In genomic region chr20:667351-668034, GRCh38 we compare ENCODE assay signal across 9 cellular contexts. TPM values are rescaled to one million over a fixed set of nuclear protein-coding genes. Genes with fewer than 3 reads are reported as not detected.
DNase-seq lines count a peak whose midpoint lies in the region; ATAC-seq, FAIRE-seq and TF ChIP-seq lines count a peak whose summit lies in the region.
"Had no signal": no experiment of that assay in that cellular context is flagged by ENCODE, and none has a peak within 500 bp of the region (broad histone marks: within the 10 kb centered on the region; RNA-seq: fewer than 3 reads in every experiment).

No MANE protein-coding gene starts in this region.

- no peak overlapping the region for H4K5ac ChIP-seq in H1 (ENCODE audit: insufficient read length, low read depth, low read length)

- H3K23ac ChIP-seq in H1 (ENCODE audit: insufficient read length) = no peak overlapping the region

- peak; percentile 70 for ATAC-seq in activated CD8-positive, alpha-beta T cell treated with anti-CD3 and anti-CD28 coated beads, Interleukin-2, amount 10 ng/mL, durations not matched to agents 7 days and 5 days

- no peak overlapping the region for H4K8ac ChIP-seq in H1 (ENCODE audit: extremely low read depth, insufficient read depth, low read length)

- H3K4ac ChIP-seq in H1 (replicated peaks; ENCODE audit: insufficient read length, low read depth, low read length) = no peak overlapping the region

- no peaks in the 10 kb centered on the region for H4K20me1 ChIP-seq in H1 (replicated peaks in 1 of 2; ENCODE audit: control insufficient read depth in 1 of 2, insufficient read depth in 2 of 2, low read length in 2 of 2)

- no peak overlapping the region for H3K27ac ChIP-seq in H1 (ENCODE audit: low read depth, low read length)
- no peak overlapping the region for H3K27ac ChIP-seq in tibial nerve

- H3K4me3 ChIP-seq in H1 (ENCODE audit: extremely low read depth in 1 of 4, insufficient read depth in 2 of 4, low read depth in 3 of 4, low read length in 4 of 4) (no peak overlapping the region), tibial nerve (no peak overlapping the region)

- peak; percentile 64 to 79 for TF ChIP-seq RAD21 in H1 (IDR thresholded peaks at IDR 0.05 in 1 of 2, conservative IDR thresholded peaks at IDR 0.05 in 1 of 2; ENCODE audit: low read depth in 2 of 2, low read length in 2 of 2)

- CTCF ChIA-PET in activated CD8-positive, alpha-beta T cell treated with anti-CD3 and anti-CD28 coated beads, Interleukin-2, amount 10 ng/mL, durations not matched to agents 7 days and 5 days (lab: Charles Lee) = interaction anchor here (0.7 to 2.8 kb wide), 17 partner anchors 8 to 316 kb away, joined by 3 to 14 read pairs (median 3); partner anchors contain the start of gene SCRT2
- CTCF ChIA-PET in H1 (lab: Charles Lee; ENCODE audit: partially characterized antibody) = interaction anchor here (0.6 to 11.1 kb wide), 51 partner anchors 9 to 352 kb away, joined by 3 to 157 read pairs (median 6); partner anchors contain the start of genes SCRT2, SLC52A3 and SRXN1

- no peak overlapping the region for H3K4me3 Mint-ChIP-seq in activated CD8-positive, alpha-beta T cell treated with anti-CD3 and anti-CD28 coated beads, Interleukin-2, amount 10 ng/mL, durations not matched to agents 7 days and 5 days
- H3K4me3 Mint-ChIP-seq in nephron progenitor cell = no peak overlapping the region

- POLR2A ChIA-PET in activated CD8-positive, alpha-beta T cell treated with anti-CD3 and anti-CD28 coated beads, Interleukin-2, amount 10 ng/mL, durations not matched to agents 7 days and 5 days (lab: Charles Lee) = no interaction called here
- POLR2A ChIA-PET in H1 (lab: Charles Lee; ENCODE audit: partially characterized antibody) = interaction anchor here (0.6 to 2.6 kb wide), 8 partner anchors 8 to 220 kb away, joined by 3 to 9 read pairs (median 4); partner anchors contain the start of genes CSNK2A1, SCRT2 and TBC1D20

- H2BK5ac ChIP-seq in H1 (ENCODE audit: low read depth, low read length) = no peak overlapping the region

- no peak overlapping the region for H3K4me2 ChIP-seq in H1 (ENCODE audit: insufficient read depth in 1 of 2, low read depth in 2 of 2, low read length in 2 of 2)

- TF ChIP-seq CTCF in H1 (IDR thresholded peaks at IDR 0.05; ENCODE audit: control extremely low read depth in 1 of 3, insufficient read depth in 1 of 3, low read depth in 1 of 3, low read length in 3 of 3) (peak; percentile 87 to 96 (median 92)), nephron progenitor cell (IDR thresholded peaks at IDR 0.05) (peak; percentile 87), tibial nerve (IDR thresholded peaks at IDR 0.05) (peak; percentile 47 to 63 (median 51))

- peak; percentile 45 for FAIRE-seq in H1 (lab: Jason Lieb, UNC)

- H3K9me3 ChIP-seq in H1 (ENCODE audit: insufficient read depth in 2 of 2, low read depth in 1 of 2, low read length in 1 of 2) = peaks cover 4 to 5% of the 10 kb centered on the region in 2 experiments
- H3K9me3 ChIP-seq in tibial nerve = no peaks in the 10 kb centered on the region

- 0 out of 2 replicates have a peak overlapping the region, but pooled peaks have one; percentile 30 for H2BK12ac ChIP-seq in H1 (ENCODE audit: low read depth, low read length)

- H3K9ac ChIP-seq in H1 (replicated peaks in 1 of 4; ENCODE audit: extremely low read depth in 1 of 4, low read depth in 3 of 4, low read length in 3 of 4) = no peak overlapping the region

- no peak overlapping the region for H3K18ac ChIP-seq in H1 (ENCODE audit: extremely low read depth, low read length)

- H2BK20ac ChIP-seq in H1 (ENCODE audit: low read length) = no peak overlapping the region; the same call in 1 of the 2 replicates

- H3K27me3 ChIP-seq in H1 (replicated peaks in 1 of 4; ENCODE audit: control insufficient read depth in 3 of 4, extremely low read depth in 1 of 4, insufficient read depth in 3 of 4, low read length in 3 of 4) (peaks cover 8 to 26% (median 22%) of the 10 kb centered on the region in 4 experiments), tibial nerve (peaks cover 0 to 93% of the 10 kb centered on the region in 2 donors)

- H2BK15ac ChIP-seq in H1 (ENCODE audit: low read length) = 0 out of 2 replicates have a peak overlapping the region, but pooled peaks have one; percentile 21

- no peak overlapping the region for H2AFZ ChIP-seq in H1 (ENCODE audit: low read length)

- H3K14ac ChIP-seq in H1 (ENCODE audit: insufficient read length) = no peak overlapping the region

- DNase-seq in GM03348 (ENCODE audit: low spot score) (peak; percentile 70), M059J (ENCODE audit: low read depth) (peak; percentile 42), H1 (ENCODE audit: low read depth in 1 of 2, low spot score in 2 of 2) (peak in 1 of 2 experiments; percentile 93), nephron progenitor cell (peak; percentile 80), tibial nerve (ENCODE audit: low spot score in 2 of 2) (peak; percentile 35 to 56), NCI-H187 treated with DMSO at 0.1 percent for 48 hours (lab: John Stamatoyannopoulos, UW) (no peak), NCI-H128 (lab: John Stamatoyannopoulos, UW; ENCODE audit: unreplicated experiment) (no peak)
- peak; percentile 75 for DNase-seq in activated CD8-positive, alpha-beta T cell treated with anti-CD3 and anti-CD28 coated beads, Interleukin-2, amount 10 ng/mL, durations not matched to agents 7 days and 5 days

- no peak for TF ChIP-seq EP300 in H1 (IDR thresholded peaks at IDR 0.05; ENCODE audit: borderline replicate concordance in 1 of 2, low read depth in 2 of 2, low read length in 2 of 2)
- TF ChIP-seq EP300 in tibial nerve (IDR thresholded peaks at IDR 0.05) = no peak

- 41% methylated on average over 9 of the region's 9 CpGs; no CpG with 5 or more reads in 1 of the 2 experiments for WGBS in H1 (ENCODE audit: extremely low coverage in 1 of 2, insufficient coverage in 1 of 2, insufficient read length in 1 of 2, insufficient replicate concordance in 2 of 2, low coverage in 1 of 2, low lambda C conversion rate in 2 of 2, missing lambda C conversion rate in 1 of 2), 2 experiments
- WGBS in tibial nerve, 2 donors = 29 to 37% methylated on average over 9 of the region's 9 CpGs

- H3K79me2 ChIP-seq in H1 (ENCODE audit: control insufficient read depth in 1 of 2, insufficient read depth in 2 of 2, low read length in 2 of 2) = no peaks in the 10 kb centered on the region

- H3K23me2 ChIP-seq in H1 (ENCODE audit: low read depth, low read length) = peaks cover 2% of the 10 kb centered on the region

- H3K56ac ChIP-seq in H1 (replicated peaks; ENCODE audit: insufficient read length, low read depth, low read length) = no peak overlapping the region

- H3K79me1 ChIP-seq in H1 (ENCODE audit: low read depth, low read length) = no peaks in the 10 kb centered on the region

- peaks cover 50% of the 10 kb centered on the region for H3K27me3 Mint-ChIP-seq in activated CD8-positive, alpha-beta T cell treated with anti-CD3 and anti-CD28 coated beads, Interleukin-2, amount 10 ng/mL, durations not matched to agents 7 days and 5 days (ENCODE audit: low read depth)
- peaks cover 49% of the 10 kb centered on the region for H3K27me3 Mint-ChIP-seq in nephron progenitor cell (ENCODE audit: low read depth, poor library complexity)

- H2BK120ac ChIP-seq in H1 (replicated peaks; ENCODE audit: low read depth, low read length) = no peak overlapping the region

- H2AK5ac ChIP-seq in H1 (ENCODE audit: low read depth, low read length) = no peak overlapping the region

- H3K36me3 Mint-ChIP-seq in activated CD8-positive, alpha-beta T cell treated with anti-CD3 and anti-CD28 coated beads, Interleukin-2, amount 10 ng/mL, durations not matched to agents 7 days and 5 days (ENCODE audit: low read depth) = peaks cover 1% of the 10 kb centered on the region
- H3K36me3 Mint-ChIP-seq in nephron progenitor cell (ENCODE audit: low read depth) = no peaks in the 10 kb centered on the region

- TF ChIP-seq POLR2A in H1 (IDR thresholded peaks at IDR 0.05; ENCODE audit: control extremely low read depth in 1 of 2, low read depth in 2 of 2, low read length in 2 of 2) (no peak), tibial nerve (IDR thresholded peaks at IDR 0.05) (no peak)

- H3K4me1 ChIP-seq in H1 (replicated peaks in 1 of 4; ENCODE audit: control insufficient read depth in 3 of 4, insufficient read depth in 4 of 4, low read length in 3 of 4) = peaks cover 2 to 21% (median 13%) of the 10 kb centered on the region in 4 experiments
- peaks cover 0 to 6% (median 0%) of the 10 kb centered on the region in 4 donors for H3K4me1 ChIP-seq in tibial nerve

- H3K27ac Mint-ChIP-seq in activated CD8-positive, alpha-beta T cell treated with anti-CD3 and anti-CD28 coated beads, Interleukin-2, amount 10 ng/mL, durations not matched to agents 7 days and 5 days = no peak overlapping the region
- no peak overlapping the region for H3K27ac Mint-ChIP-seq in nephron progenitor cell

- H4K91ac ChIP-seq in H1 (replicated peaks; ENCODE audit: insufficient read length, low read length) = no peak overlapping the region

- no peaks in the 10 kb centered on the region for H3K9me3 Mint-ChIP-seq in activated CD8-positive, alpha-beta T cell treated with anti-CD3 and anti-CD28 coated beads, Interleukin-2, amount 10 ng/mL, durations not matched to agents 7 days and 5 days (ENCODE audit: insufficient read depth)
- H3K9me3 Mint-ChIP-seq in nephron progenitor cell = no peaks in the 10 kb centered on the region

- H3K36me3 ChIP-seq in H1 (ENCODE audit: control insufficient read depth in 2 of 4, insufficient read depth in 4 of 4, low read length in 3 of 4) (no peaks in the 10 kb centered on the region), tibial nerve (no peaks in the 10 kb centered on the region)

- H3K4me1 Mint-ChIP-seq in activated CD8-positive, alpha-beta T cell treated with anti-CD3 and anti-CD28 coated beads, Interleukin-2, amount 10 ng/mL, durations not matched to agents 7 days and 5 days (ENCODE audit: low read depth) = peaks cover 18% of the 10 kb centered on the region
- H3K4me1 Mint-ChIP-seq in nephron progenitor cell = peaks cover 52% of the 10 kb centered on the region

RNA-seq across cellular contexts. Expression of gene SCRT2, which starts 8.1 kb away (rescaled TPM):
- total RNA-seq in M059J (2014; rRNA removed; shearing (Covaris generic)) = not detected in 2 replicates
- not detected for total RNA-seq in activated CD8-positive, alpha-beta T cell treated with anti-CD3 and anti-CD28 coated beads, Interleukin-2, amount 10 ng/mL, durations not matched to agents 7 days and 5 days
- total RNA-seq in H1 (2021; fragmentation: NEBNext Ultra II Directional; extraction: Animal tissue kit (Norgen Biotek cat#: 25700)) = 0.27 and 0.34 TPM in 2 replicates
- polyA plus RNA-seq in H1 (2011; rRNA removed) = 0.12 and 0.14 TPM in 2 replicates
- 0.05 TPM for polyA plus RNA-seq in H1 (2011; cell fraction: cytosol; rRNA removed)
- polyA plus RNA-seq in H1 (2011; cell fraction: nucleus; rRNA removed) = 0.57 TPM
- 0.21 to 0.36 TPM (median 0.32 TPM) in 4 replicates for polyA plus RNA-seq in H1 (2012, experiment 1 of 2)
- 0.25 TPM for polyA plus RNA-seq in H1 (2012, experiment 2 of 2)
- 0.59 TPM for polyA plus RNA-seq in H1 (2013, experiment 1 of 2)
- 0.55 TPM for polyA plus RNA-seq in H1 (2013, experiment 2 of 2)
- 0.05 and 0.06 TPM in 2 replicates for polyA minus RNA-seq in H1 (2011; rRNA and poly(A)+ RNA removed)
- polyA minus RNA-seq in H1 (2011; cell fraction: cytosol; rRNA and poly(A)+ RNA removed) = 0.44 TPM
- 0.30 TPM for polyA minus RNA-seq in H1 (2011; cell fraction: nucleus; rRNA and poly(A)+ RNA removed)
- total RNA-seq in tibial nerve = not detected
- total RNA-seq: subcutaneous adipose tissue had no signal

RNA-seq across cellular contexts. Expression of gene SRXN1, which starts 14.5 kb away (rescaled TPM):
- total RNA-seq in M059J (2014; rRNA removed; shearing (Covaris generic)) = 48.0 and 53.7 TPM in 2 replicates
- 1 to 10 TPM; 8.9 to 9.3 TPM for total RNA-seq in activated CD8-positive, alpha-beta T cell treated with anti-CD3 and anti-CD28 coated beads, Interleukin-2, amount 10 ng/mL, durations not matched to agents 7 days and 5 days
- 15.8 and 16.7 TPM in 2 replicates for total RNA-seq in H1 (2021; fragmentation: NEBNext Ultra II Directional; extraction: Animal tissue kit (Norgen Biotek cat#: 25700))
- 12.2 and 12.7 TPM in 2 replicates for polyA plus RNA-seq in H1 (2011; rRNA removed)
- polyA plus RNA-seq in H1 (2011; cell fraction: cytosol; rRNA removed) = 15.8 TPM
- 7.5 TPM for polyA plus RNA-seq in H1 (2011; cell fraction: nucleus; rRNA removed)
- 15.0 to 16.5 TPM (median 15.5 TPM) in 4 replicates for polyA plus RNA-seq in H1 (2012, experiment 1 of 2)
- polyA plus RNA-seq in H1 (2012, experiment 2 of 2) = 5.7 TPM
- polyA plus RNA-seq in H1 (2013, experiment 1 of 2) = 13.5 TPM
- 13.9 TPM for polyA plus RNA-seq in H1 (2013, experiment 2 of 2)
- polyA minus RNA-seq in H1 (2011; rRNA and poly(A)+ RNA removed) = 14.4 and 15.9 TPM in 2 replicates
- polyA minus RNA-seq in H1 (2011; cell fraction: cytosol; rRNA and poly(A)+ RNA removed) = 5.9 TPM
- 7.6 TPM for polyA minus RNA-seq in H1 (2011; cell fraction: nucleus; rRNA and poly(A)+ RNA removed)
- total RNA-seq in tibial nerve = 10 to 100 TPM; 15.1 to 31.8 (median 19.5) TPM

RNA-seq across cellular contexts. Expression of gene TCF15, which starts 57.4 kb away (rescaled TPM):
- not detected in 2 replicates for total RNA-seq in M059J (2014; rRNA removed; shearing (Covaris generic))
- not detected for total RNA-seq in activated CD8-positive, alpha-beta T cell treated with anti-CD3 and anti-CD28 coated beads, Interleukin-2, amount 10 ng/mL, durations not matched to agents 7 days and 5 days
- 6.9 and 7.3 TPM in 2 replicates for total RNA-seq in H1 (2021; fragmentation: NEBNext Ultra II Directional; extraction: Animal tissue kit (Norgen Biotek cat#: 25700))
- 3.7 and 4.4 TPM in 2 replicates for polyA plus RNA-seq in H1 (2011; rRNA removed)
- polyA plus RNA-seq in H1 (2011; cell fraction: cytosol; rRNA removed) = 4.0 TPM
- 2.3 TPM for polyA plus RNA-seq in H1 (2011; cell fraction: nucleus; rRNA removed)
- 3.3 to 7.0 TPM (median 5.5 TPM) in 4 replicates for polyA plus RNA-seq in H1 (2012, experiment 1 of 2)
- 1.3 TPM for polyA plus RNA-seq in H1 (2012, experiment 2 of 2)
- 5.6 TPM for polyA plus RNA-seq in H1 (2013, experiment 1 of 2)
- 5.4 TPM for polyA plus RNA-seq in H1 (2013, experiment 2 of 2)
- 0.15 and 0.38 TPM in 2 replicates for polyA minus RNA-seq in H1 (2011; rRNA and poly(A)+ RNA removed)
- 4.1 TPM for polyA minus RNA-seq in H1 (2011; cell fraction: cytosol; rRNA and poly(A)+ RNA removed)
- polyA minus RNA-seq in H1 (2011; cell fraction: nucleus; rRNA and poly(A)+ RNA removed) = 2.9 TPM
- total RNA-seq in tibial nerve = 1 to 10 TPM in 2 of 4 donors, under 1 TPM in 1, not detected in 1; 0.30 to 4.5 (median 1.1) TPM

Comparison
In these comparisons a context has a peak if more than half of its experiments do, and no peak if none do; other contexts are left out.
1. DNase-seq: peak in GM03348 (single experiment), M059J (single experiment), activated CD8-positive, alpha-beta T cell treated with anti-CD3 and anti-CD28 coated beads, Interleukin-2, amount 10 ng/mL, durations not matched to agents 7 days and 5 days (single experiment), nephron progenitor cell (single experiment) and tibial nerve (2 of 2); none in NCI-H187 treated with DMSO at 0.1 percent for 48 hours (single experiment) and NCI-H128 (single experiment).
2. Peak in every context shown above with its lines, with median percentiles within 50 percentile points of each other: CTCF ChIP-seq.